ENCODE assay signal across 10 cellular contexts in the genomic region with DNA sequence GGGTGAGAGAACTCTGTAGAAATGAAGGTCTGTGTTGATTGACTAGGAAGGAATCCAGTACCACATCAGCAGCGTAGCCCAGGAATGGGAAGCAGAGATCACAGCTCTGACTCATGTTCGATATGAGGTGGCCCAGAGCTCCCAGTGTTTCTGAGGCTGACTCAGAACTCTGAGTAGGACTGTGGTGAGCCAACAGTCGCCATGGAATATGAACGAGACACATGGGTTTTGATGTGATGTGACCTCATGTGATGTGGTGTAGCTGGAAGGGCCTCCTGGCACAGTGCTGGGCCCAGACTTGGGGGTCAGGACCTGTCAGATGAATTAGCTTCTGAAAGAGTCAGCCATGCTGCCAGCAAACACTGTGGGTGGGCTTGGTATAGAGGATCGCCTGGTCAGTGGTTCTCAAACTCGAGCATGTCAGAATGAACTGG.
DNase-seq lines count a peak whose midpoint lies in the region; ATAC-seq and TF ChIP-seq lines count a peak whose summit lies in the region.
"Had no signal": no experiment of that assay in that cellular context is flagged by ENCODE, and none has a peak within 500 bp of the region (broad histone marks: within the 10 kb centered on the region; RNA-seq: fewer than 3 reads in every experiment).

No MANE protein-coding gene starts in this region.

- TF ChIP-seq CTCF in mammary epithelial cell (conservative IDR thresholded peaks at IDR 0.05 in 1 of 2, IDR thresholded peaks at IDR 0.05 in 1 of 2; ENCODE audit: extremely low read depth in 1 of 2, insufficient read depth in 1 of 2, low read depth in 1 of 2, low read length in 2 of 2) (no peak), omental fat pad (IDR thresholded peaks at IDR 0.05) (no peak), type B pancreatic cell (conservative IDR thresholded peaks at IDR 0.05) (no peak)

- in situ Hi-C loops in mammary epithelial cell (cut with MboI; ENCODE audit: low sequenced_read_pairs in 2 of 2) = no loop called here

- H2AFZ ChIP-seq in mammary epithelial cell (ENCODE audit: low read depth, low read length) = no peak overlapping the region

- ATAC-seq in omental fat pad (ENCODE audit: low FRiP score) (peak; percentile 96), sciatic nerve (no peak), HG02973 (IDR thresholded peaks at IDR 0.05; ENCODE audit: unreplicated experiment) (no peak)

- H3K4me1 Mint-ChIP-seq in type B pancreatic cell (ENCODE audit: unreplicated experiment) = no peaks in the 10 kb centered on the region

- no peaks in the 10 kb centered on the region for H3K4me1 ChIP-seq in mammary epithelial cell (ENCODE audit: insufficient read depth, low read length)

- H3K4me3 Mint-ChIP-seq in type B pancreatic cell = no peak overlapping the region
- H3K4me3 Mint-ChIP-seq: nephron progenitor cell had no signal

- no TSS peak for BruUV-seq in mammary epithelial cell (replicated peaks; lab: Mats Ljungman, UMichigan)

- DNase-seq in COLO829 (ENCODE audit: low spot score) (peak; percentile 46), HT1080 (ENCODE audit: low read depth) (peak; percentile 96), mammary epithelial cell (peak; percentile 9), omental fat pad (ENCODE audit: low spot score) (no peak), sciatic nerve (ENCODE audit: low spot score) (no peak), inferior parietal cortex (ENCODE audit: extremely low spot score) (no peak), type B pancreatic cell (ENCODE audit: extremely low spot score, unreplicated experiment) (no peak)
- DNase-seq: activated CD8-positive, alpha-beta memory T cell treated with anti-CD3 and anti-CD28 coated beads for 24 hours; nephron progenitor cell had no signal

- no peaks in the 10 kb centered on the region for H3K79me2 ChIP-seq in mammary epithelial cell (ENCODE audit: insufficient read depth, low read length)

- H3K27ac ChIP-seq in mammary epithelial cell (ENCODE audit: insufficient read depth, low read depth, low read length) = no peak overlapping the region

- H3K27me3 ChIP-seq in mammary epithelial cell (ENCODE audit: insufficient read depth, low read length) = no peaks in the 10 kb centered on the region

- no peaks in the 10 kb centered on the region for H3K9me3 Mint-ChIP-seq in type B pancreatic cell
- H3K9me3 Mint-ChIP-seq: nephron progenitor cell had no signal

- CTCF ChIA-PET in mammary epithelial cell (lab: Charles Lee; ENCODE audit: low non-redundant PET) = no interaction called here

- H3K9me3 ChIP-seq in mammary epithelial cell (replicated peaks; ENCODE audit: insufficient read depth, low read length) = peaks cover 10% of the 10 kb centered on the region

- WGBS in mammary epithelial cell (ENCODE audit: low coverage, missing lambda C conversion rate) = 41% methylated on average over 4 of the region's 6 CpGs

- no peak overlapping the region for H3K9ac ChIP-seq in mammary epithelial cell (ENCODE audit: insufficient read depth, low read length)

- no peaks in the 10 kb centered on the region for H3K27me3 Mint-ChIP-seq in type B pancreatic cell

- H3K36me3 Mint-ChIP-seq in type B pancreatic cell = no peaks in the 10 kb centered on the region

- dilution Hi-C loops in mammary epithelial cell (cut with HindIII; ENCODE audit: low sequenced_read_pairs) = no loop called here

- H3K4me3 ChIP-seq in mammary epithelial cell (replicated peaks in 1 of 3; ENCODE audit: insufficient read depth in 1 of 3, low read depth in 2 of 3, low read length in 3 of 3) = no peak overlapping the region

- no peaks in the 10 kb centered on the region for H4K20me1 ChIP-seq in mammary epithelial cell (ENCODE audit: insufficient read depth, low read length)

- intact Hi-C loops in mammary epithelial cell (cut with micrococcal nuclease) (no loop called here), sciatic nerve (cut with DNase I) (no loop called here)

- H3K36me3 ChIP-seq in mammary epithelial cell (ENCODE audit: insufficient read depth, low read length) = no peaks in the 10 kb centered on the region

- H3K4me2 ChIP-seq in mammary epithelial cell (ENCODE audit: insufficient read depth, low read depth, low read length) = no peak overlapping the region

- H3K27ac Mint-ChIP-seq in type B pancreatic cell = no peak overlapping the region
- H3K27ac Mint-ChIP-seq: nephron progenitor cell had no signal

Comparison
In these comparisons a context has a peak if more than half of its experiments do, and no peak if none do; other contexts are left out.
1. DNase-seq: peak in COLO829 (single experiment), HT1080 (single experiment) and mammary epithelial cell (single experiment); none in omental fat pad (single experiment), sciatic nerve (single experiment), inferior parietal cortex (single experiment) and type B pancreatic cell (single experiment).